ENCODE assay signal across 28 cellular contexts in the genomic region with DNA sequence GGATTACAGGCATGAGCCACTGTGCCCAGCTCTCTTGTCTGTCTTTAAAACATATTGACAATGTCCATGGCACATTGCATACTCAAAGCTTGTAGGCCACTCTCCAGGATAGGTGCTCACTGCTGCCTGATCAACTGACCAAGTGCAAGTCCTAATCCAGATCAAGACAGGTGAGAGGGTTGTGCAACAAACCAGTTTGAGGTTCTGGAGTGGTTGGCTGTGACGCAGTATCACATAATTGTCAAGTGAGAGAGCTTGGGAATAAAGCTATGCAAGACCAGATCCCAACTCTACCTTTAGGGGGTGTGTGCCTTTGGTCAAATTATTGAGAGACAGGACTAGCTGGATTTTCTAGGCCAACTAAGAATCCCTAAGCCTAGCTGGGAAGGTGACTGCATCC. TPM values are rescaled to one million over a fixed set of nuclear protein-coding genes. Genes with fewer than 3 reads are reported as not detected.
DNase-seq lines count a peak whose midpoint lies in the region; ATAC-seq and TF ChIP-seq lines count a peak whose summit lies in the region.
"Had no signal": no experiment of that assay in that cellular context is flagged by ENCODE, and none has a peak within 500 bp of the region (broad histone marks: within the 10 kb centered on the region; RNA-seq: fewer than 3 reads in every experiment).

No MANE protein-coding gene starts in this region.

- TF ChIP-seq POLR2A in HCT116 (IDR thresholded peaks at IDR 0.05; ENCODE audit: borderline replicate concordance, extremely low read depth, insufficient read depth, insufficient read length), result no peak
- no peak for TF ChIP-seq POLR2A in adrenal gland (IDR thresholded peaks at IDR 0.05)
- TF ChIP-seq POLR2A in ovary (IDR thresholded peaks at IDR 0.05), result no peak

- H4K20me1 ChIP-seq in HCT116 (ENCODE audit: insufficient read depth), result no peaks in the 10 kb centered on the region
- H4K20me1 ChIP-seq: BLaER1 had no signal

- intact Hi-C loops in HCT116 (cut with micrococcal nuclease) (no loop called here), Panc1 (cut with micrococcal nuclease; ENCODE audit: unreplicated experiment) (no loop called here), lower lobe of right lung (cut with DNase I) (no loop called here), adrenal gland (cut with DNase I) (no loop called here), ovary (cut with DNase I) (no loop called here)

- 86 to 98% (median 91%) methylated on average over 1 of the region's 1 CpG for WGBS in adrenal gland, 4 donors
- WGBS in ovary, 3 donors, result 88 to 96% (median 96%) methylated on average over 1 of the region's 1 CpG

- H3K9me2 ChIP-seq in HCT116 (ENCODE audit: insufficient read depth), result no peaks in the 10 kb centered on the region

- in situ Hi-C loops in Panc1 (cut with HindIII; ENCODE audit: low pct_unique_long_range_greater_than_20kb, low sequenced_read_pairs), result no loop called here

- DNase-seq in HCT116 (ENCODE audit: low read depth, low spot score) (no peak), Panc1 (ENCODE audit: low read depth, low spot score) (no peak), epithelial cell of esophagus (ENCODE audit: low read depth) (peak; percentile 80), lower lobe of right lung (no peak), adrenal gland (no peak), ovary (no peak)
- DNase-seq: CD4-positive, CD25-positive, alpha-beta regulatory T cell; DMS153; DND-41; H7; Kasumi-1; NCI-H1092 treated with DMSO at 0.1 percent for 48 hours; NCI-H1436; NCI-H187; NCI-H2081 treated with DMSO at 0.1 percent for 48 hours; NCI-H2171 treated with DMSO at 0.1 percent for 48 hours; NCI-H345; NCI-H510A treated with DMSO at 0.1 percent for 48 hours; NCI-H748 treated with DMSO at 0.1 percent for 48 hours; NK-92 treated with Interleukin-12 subunit alpha and Interleukin-12 subunit beta, amount 100 ng/mL, for 24 hours; PC-3; SHP77 treated with DMSO at 0.1 percent for 48 hours; T-helper 1 cell had no signal

- H3K79me2 ChIP-seq in HCT116 (ENCODE audit: insufficient read depth, low read length), result no peaks in the 10 kb centered on the region

- no peaks in the 10 kb centered on the region for H3K4me1 ChIP-seq in HCT116 (ENCODE audit: control insufficient read depth in 1 of 2, insufficient read depth in 2 of 2, low read length in 2 of 2)
- H3K4me1 ChIP-seq in Panc1 (ENCODE audit: control insufficient read depth, insufficient read depth, low read length), result no peaks in the 10 kb centered on the region
- H3K4me1 ChIP-seq in lower lobe of right lung, result no peaks in the 10 kb centered on the region
- H3K4me1 ChIP-seq in adrenal gland (replicated peaks in 1 of 2), result no peaks in the 10 kb centered on the region
- H3K4me1 ChIP-seq in ovary (ENCODE audit: insufficient read depth), result no peaks in the 10 kb centered on the region
- H3K4me1 ChIP-seq: BLaER1 had no signal

- H3K4me3 ChIP-seq in HCT116 (replicated peaks in 1 of 2; ENCODE audit: low read depth in 1 of 2, low read length in 2 of 2) (no peak overlapping the region), Panc1 (ENCODE audit: low read depth in 2 of 2, low read length in 2 of 2) (no peak overlapping the region), epithelial cell of esophagus (ENCODE audit: low read length) (no peak overlapping the region), lower lobe of right lung (no peak overlapping the region), adrenal gland (no peak overlapping the region), ovary (no peak overlapping the region)
- H3K4me3 ChIP-seq: BLaER1 had no signal

- no peak for TF ChIP-seq RAD21 in HCT116 (IDR thresholded peaks at IDR 0.05; ENCODE audit: low read depth)

- RAD21 ChIA-PET in HCT116 (lab: Charles Lee; ENCODE audit: low non-redundant PET in 1 of 2, low total read pairs in 2 of 2, uncharacterized antibody in 2 of 2, unreplicated experiment in 2 of 2), result no interaction called here

- no peak overlapping the region for H2AFZ ChIP-seq in HCT116 (ENCODE audit: low read depth, low read length, poor library complexity, severe bottlenecking)

- no peak for TF ChIP-seq CTCF in HCT116 (IDR thresholded peaks at IDR 0.05 in 2 of 3, conservative IDR thresholded peaks at IDR 0.05 in 1 of 3; ENCODE audit: borderline replicate concordance in 1 of 3, insufficient read depth in 1 of 3, low read depth in 2 of 3, low read length in 2 of 3)
- no peak for TF ChIP-seq CTCF in Panc1 (IDR thresholded peaks at IDR 0.05)
- TF ChIP-seq CTCF in epithelial cell of esophagus (IDR thresholded peaks at IDR 0.05; ENCODE audit: insufficient read depth, low read depth, low read length, missing control alignments), result peak; percentile 13
- TF ChIP-seq CTCF in lower lobe of right lung (IDR thresholded peaks at IDR 0.05), result no peak
- no peak for TF ChIP-seq CTCF in adrenal gland (IDR thresholded peaks at IDR 0.05)
- TF ChIP-seq CTCF in ovary (IDR thresholded peaks at IDR 0.05), result no peak

- POLR2A ChIA-PET in HCT116 (lab: Charles Lee), result no interaction called here
- POLR2A ChIA-PET in Panc1 (lab: Charles Lee), result interaction anchor here (0.5 to 0.6 kb wide), 2 partner anchors 81 to 90 kb away, joined by 3 to 7 read pairs; a partner anchor contains a TSS

- H3K27me3 ChIP-seq in HCT116 (ENCODE audit: insufficient read depth, low read length) (no peaks in the 10 kb centered on the region), Panc1 (ENCODE audit: control insufficient read depth, insufficient read depth, low read length) (peaks cover 3% of the 10 kb centered on the region; the same call in 1 of the 2 replicates), lower lobe of right lung (ENCODE audit: low read depth) (no peaks in the 10 kb centered on the region), adrenal gland (peaks cover 12% of the 10 kb centered on the region), ovary (no peaks in the 10 kb centered on the region)
- H3K27me3 ChIP-seq: BLaER1 had no signal

- CTCF ChIA-PET in HCT116 (lab: Charles Lee), result interaction anchor here (0.8 to 1.1 kb wide), 2 partner anchors 9 to 15 kb away, joined by 3 read pairs; no protein-coding TSS in a partner anchor
- CTCF ChIA-PET in Panc1 (lab: Charles Lee), result no interaction called here

- H3K9ac ChIP-seq in HCT116 (ENCODE audit: low read length), result no peak overlapping the region
- H3K9ac ChIP-seq: BLaER1 had no signal

- H3K36me3 ChIP-seq in HCT116 (ENCODE audit: control insufficient read depth in 1 of 2, insufficient read depth in 2 of 2, low read length in 2 of 2) (no peaks in the 10 kb centered on the region), Panc1 (ENCODE audit: control insufficient read depth, insufficient read depth, low read length) (no peaks in the 10 kb centered on the region), lower lobe of right lung (no peaks in the 10 kb centered on the region), adrenal gland (replicated peaks in 1 of 2) (no peaks in the 10 kb centered on the region), ovary (no peaks in the 10 kb centered on the region)
- H3K36me3 ChIP-seq: BLaER1 had no signal

- H3K27ac ChIP-seq in HCT116 (ENCODE audit: low read depth, low read length), result no peak overlapping the region
- no peak overlapping the region for H3K27ac ChIP-seq in Panc1 (ENCODE audit: low read length)
- H3K27ac ChIP-seq in lower lobe of right lung, result no peak overlapping the region
- H3K27ac ChIP-seq in adrenal gland, result no peak overlapping the region
- no peak overlapping the region for H3K27ac ChIP-seq in ovary
- H3K27ac ChIP-seq: BLaER1, RWPE1 had no signal

- BruUV-seq in HCT116 (replicated peaks; lab: Mats Ljungman, UMichigan), result no TSS peak
- BruUV-seq in Panc1 (replicated peaks; lab: Mats Ljungman, UMichigan), result no TSS peak

- peak; percentile 42; the same call in 1 of the 2 replicates for ATAC-seq in HCT116
- peak; percentile 56; the same call in 1 of the 2 replicates for ATAC-seq in Panc1
- peak; percentile 72 to 83 for ATAC-seq in lower lobe of right lung
- ATAC-seq in HG03432 (IDR thresholded peaks at IDR 0.05; ENCODE audit: unreplicated experiment), result no peak
- ATAC-seq in GM18873 (IDR thresholded peaks at IDR 0.05; ENCODE audit: low FRiP score, unreplicated experiment), result no peak
- ATAC-seq: PC-3 had no signal

- no peak overlapping the region for H3K4me2 ChIP-seq in HCT116 (ENCODE audit: low read length)
- H3K4me2 ChIP-seq: BLaER1 had no signal

- peaks cover 0 to 4% of the 10 kb centered on the region in 2 experiments; a peak in 1 of 4 replicates for H3K9me3 ChIP-seq in HCT116 (ENCODE audit: control insufficient read depth in 1 of 2, insufficient read depth in 1 of 2, low read depth in 1 of 2, low read length in 2 of 2)
- H3K9me3 ChIP-seq in Panc1 (ENCODE audit: control insufficient read depth, insufficient read depth, low read depth, low read length), result no peaks in the 10 kb centered on the region
- H3K9me3 ChIP-seq in lower lobe of right lung, result no peaks in the 10 kb centered on the region
- H3K9me3 ChIP-seq in adrenal gland (replicated peaks in 1 of 3), result no peaks in the 10 kb centered on the region
- no peaks in the 10 kb centered on the region for H3K9me3 ChIP-seq in ovary

- TF ChIP-seq EP300 in ovary (IDR thresholded peaks at IDR 0.05), result no peak

TF ChIP-seq in HCT116, 20 proteins besides CTCF, POLR2A, EP300 and RAD21 (continues in another document):
- TF ChIP-seq TCF7L2 (IDR thresholded peaks at IDR 0.05; ENCODE audit: borderline replicate concordance, extremely low read depth, insufficient read depth, insufficient read length) (no peak), EGR1 (IDR thresholded peaks at IDR 0.05; ENCODE audit: low read depth) (no peak)
- TF ChIP-seq, protein P1, sequence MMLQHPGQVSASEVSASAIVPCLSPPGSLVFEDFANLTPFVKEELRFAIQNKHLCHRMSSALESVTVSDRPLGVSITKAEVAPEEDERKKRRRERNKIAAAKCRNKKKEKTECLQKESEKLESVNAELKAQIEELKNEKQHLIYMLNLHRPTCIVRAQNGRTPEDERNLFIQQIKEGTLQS (IDR thresholded peaks at IDR 0.05), result no peak

RNA-seq across cellular contexts. Expression of a gene that starts 43.0 kb away (rescaled TPM):
- total RNA-seq in HCT116 (2021; ENCODE audit: unreplicated experiment) (not detected), Panc1 (2021; ENCODE audit: unreplicated experiment) (not detected), lower lobe of right lung (not detected), adrenal gland (under 1 TPM in 2 of 8 donors, not detected in 6; 0.28 to 0.45 TPM), ovary (not detected)
- polyA plus RNA-seq in HCT116 (2012), result not detected in 2 replicates
- not detected for polyA plus RNA-seq in Panc1 (2012; ENCODE audit: insufficient read length)
- polyA plus RNA-seq in adrenal gland (under 1 TPM in 2 of 3 donors, not detected in 1; 0.29 to 0.30 TPM), ovary (under 1 TPM in 1 of 2 donors, not detected in 1; 0.08 TPM)
- total RNA-seq: CD4-positive, CD25-positive, alpha-beta regulatory T cell; H7; PC-3 had no signal
- polyA plus RNA-seq: AG04450; CD4-positive, CD25-positive, alpha-beta regulatory T cell had no signal

RNA-seq across cellular contexts. Expression of a gene that starts 56.9 kb away (rescaled TPM):
- total RNA-seq in HCT116 (2021; ENCODE audit: unreplicated experiment), result 0.20 TPM
- 0.08 and 0.30 TPM in 2 replicates for polyA plus RNA-seq in HCT116 (2012)
- total RNA-seq in Panc1 (2021; ENCODE audit: unreplicated experiment), result 0.15 TPM
- polyA plus RNA-seq in Panc1 (2012; ENCODE audit: insufficient read length), result 0.31 TPM
- 2.2 TPM for total RNA-seq in lower lobe of right lung
- under 1 TPM; 0.14 to 0.57 (median 0.26) TPM for total RNA-seq in adrenal gland
- 1 to 10 TPM in 2 of 3 donors, under 1 TPM in 1; 0.40 to 2.7 (median 1.9) TPM for polyA plus RNA-seq in adrenal gland
- total RNA-seq in ovary, result 10 to 100 TPM in 1 of 7 donors, 1 to 10 TPM in 6; 1.5 to 12.9 (median 2.6) TPM
- 1 to 10 TPM; 3.6 to 9.0 TPM for polyA plus RNA-seq in ovary
- total RNA-seq: CD4-positive, CD25-positive, alpha-beta regulatory T cell had no signal
- polyA plus RNA-seq: CD4-positive, CD25-positive, alpha-beta regulatory T cell had no signal

Comparison
In these comparisons a context has a peak if more than half of its experiments do, and no peak if none do; other contexts are left out.
1. ATAC-seq: peak in HCT116 (single experiment), Panc1 (single experiment) and lower lobe of right lung (2 of 2); none in HG03432 (single experiment) and GM18873 (single experiment).